Comparison of ENCODE assay signal across 28 cellular contexts in genomic region chr11:43903086-43903485, GRCh38.
"Had no signal": no experiment of that assay in that cellular context is flagged by ENCODE, and none has a peak within 500 bp of the region (broad histone marks: within the 10 kb centered on the region; RNA-seq: fewer than 3 reads in every experiment).

No MANE protein-coding gene starts in this region.

- H3K36me3 ChIP-seq: colonic mucosa had no signal

- H3K9me3 Mint-ChIP-seq: activated B cell treated with CpG ODN at 0.5 μM for 24 hours; activated CD8-positive, alpha-beta T cell treated with anti-CD3 and anti-CD28 coated beads for 36 hours; activated T-cell treated with anti-CD3 and anti-CD28 coated beads, Interleukin-2, amount 50 U/mL, for 4 hours; activated T-helper 17 cell treated with anti-CD3 and anti-CD28 coated beads, Interleukin-2, amount 50 U/mL, for 72 hours had no signal

- H3K27ac Mint-ChIP-seq: activated B cell treated with CpG ODN at 0.5 μM for 24 hours; activated CD8-positive, alpha-beta T cell treated with anti-CD3 and anti-CD28 coated beads for 36 hours; activated naive CD8-positive, alpha-beta T cell; activated T-helper 17 cell treated with anti-CD3 and anti-CD28 coated beads, Interleukin-2, amount 50 U/mL, for 72 hours; T-helper 17 cell had no signal

- H3K4me3 ChIP-seq: cardiac muscle cell, colonic mucosa, esophagus squamous epithelium, gastroesophageal sphincter had no signal

- H3K27me3 ChIP-seq: cardiac muscle cell, colonic mucosa, esophagus squamous epithelium, gastroesophageal sphincter had no signal

- ATAC-seq: activated CD4-positive, CD25-positive, alpha-beta regulatory T cell treated with anti-CD3 and anti-CD28 coated beads, Interleukin-2, amount 50 U/mL, for 24 hours; activated CD8-positive, alpha-beta T cell treated with anti-CD3 and anti-CD28 coated beads for 36 hours; activated T-cell treated with anti-CD3 and anti-CD28 coated beads, Interleukin-2, amount 50 U/mL, for 4 hours; activated T-helper 17 cell treated with anti-CD3 and anti-CD28 coated beads, Interleukin-2, amount 50 U/mL, for 72 hours; gastroesophageal sphincter; T-helper 17 cell had no signal

- H3K4me3 Mint-ChIP-seq: activated B cell treated with CpG ODN at 0.5 μM for 24 hours; activated CD8-positive, alpha-beta T cell treated with anti-CD3 and anti-CD28 coated beads for 36 hours; activated naive CD8-positive, alpha-beta T cell; activated T-cell treated with anti-CD3 and anti-CD28 coated beads, Interleukin-2, amount 50 U/mL, for 4 hours; activated T-helper 17 cell treated with anti-CD3 and anti-CD28 coated beads, Interleukin-2, amount 50 U/mL, for 72 hours; T-helper 17 cell had no signal

- H3K27ac ChIP-seq: cardiac muscle cell, colonic mucosa, epithelial cell of prostate, esophagus squamous epithelium, gastroesophageal sphincter, WERI-Rb-1 had no signal

- DNase-seq: activated B cell treated with CpG ODN at 0.5 μM for 24 hours; activated CD4-positive, alpha-beta T cell treated with anti-CD3 and anti-CD28 coated beads for 48 hours; activated CD4-positive, alpha-beta T cell treated with anti-CD3 and anti-CD28 coated beads, Interleukin-2, amount 50 U/mL, for 1 hour; activated CD4-positive, alpha-beta T cell treated with anti-CD3 and anti-CD28 coated beads, Interleukin-2, amount 50 U/mL, for 48 hours; activated CD8-positive, alpha-beta memory T cell treated with anti-CD3 and anti-CD28 coated beads for 24 hours; activated CD8-positive, alpha-beta T cell treated with anti-CD3 and anti-CD28 coated beads for 36 hours; activated effector memory CD4-positive, alpha-beta T cell treated with Interleukin-2 at 50 U/mL for 16 hours; activated gamma-delta T cell treated with Interleukin-2 at 50 U/mL for 16 hours; activated naive CD4-positive, alpha-beta T cell treated with anti-CD3 and anti-CD28 coated beads, Interleukin-2, amount 50 U/mL, for 16 hours; activated naive CD4-positive, alpha-beta T cell treated with Interleukin-2 at 50 U/mL for 16 hours; activated T-cell treated with anti-CD3 and anti-CD28 coated beads, Interleukin-2, amount 50 U/mL, for 4 hours; amniotic stem cell; anterior cingulate cortex; central memory CD4-positive, alpha-beta T cell; cerebellar nuclear complex; colonic mucosa; effector CD8-positive, alpha-beta T cell; esophagus squamous epithelium; foreskin melanocyte; T-helper 1 cell; T-helper 17 cell; WERI-Rb-1 had no signal

- H3K27me3 Mint-ChIP-seq: activated B cell treated with CpG ODN at 0.5 μM for 24 hours; activated CD8-positive, alpha-beta T cell treated with anti-CD3 and anti-CD28 coated beads for 36 hours; activated naive CD8-positive, alpha-beta T cell; activated T-helper 17 cell treated with anti-CD3 and anti-CD28 coated beads, Interleukin-2, amount 50 U/mL, for 72 hours; T-helper 17 cell had no signal

- H3K9me3 ChIP-seq: colonic mucosa, esophagus squamous epithelium, gastroesophageal sphincter had no signal
